18 cellular contexts compared by ENCODE assay signal in genomic region chr7:34844401-34844800, GRCh38.
A peak's percentile ranks its signal among the peaks of the same experiment; 100 is the strongest.
DNase-seq lines count a peak whose midpoint lies in the region; ATAC-seq and TF ChIP-seq lines count a peak whose summit lies in the region.
"Had no signal": no experiment of that assay in that cellular context is flagged by ENCODE, and none has a peak within 500 bp of the region (broad histone marks: within the 10 kb centered on the region; RNA-seq: fewer than 3 reads in every experiment).

No MANE protein-coding gene starts in this region.

- TF ChIP-seq CTCF in glutamatergic neuron (IDR thresholded peaks at IDR 0.05; ENCODE audit: partially characterized antibody, unreplicated experiment) = no peak
- no peak for TF ChIP-seq CTCF in neural progenitor cell (IDR thresholded peaks at IDR 0.05)

- peaks cover 41% of the 10 kb centered on the region for H3K4me1 ChIP-seq in neural progenitor cell
- H3K4me1 ChIP-seq: HAP-1 had no signal

- no peaks in the 10 kb centered on the region for H3K9me3 ChIP-seq in neural progenitor cell (ENCODE audit: low read depth)
- H3K9me3 ChIP-seq: A549, Caco-2, HAP-1 had no signal

- no peaks in the 10 kb centered on the region for H3K27me3 ChIP-seq in neural progenitor cell

- H3K4me1 Mint-ChIP-seq in glutamatergic neuron (ENCODE audit: low read depth, unreplicated experiment) (peaks cover 19% of the 10 kb centered on the region), neural progenitor cell (peaks cover 58% of the 10 kb centered on the region)

- H3K27ac Mint-ChIP-seq in glutamatergic neuron (ENCODE audit: unreplicated experiment) (peak overlapping the region; percentile 44), neural progenitor cell (peak overlapping the region; percentile 59)
- H3K27ac Mint-ChIP-seq: CD4-positive, alpha-beta T cell had no signal

- H3K4me3 Mint-ChIP-seq in glutamatergic neuron (ENCODE audit: unreplicated experiment) = no peak overlapping the region
- H3K4me3 Mint-ChIP-seq in neural progenitor cell = no peak overlapping the region
- H3K4me3 Mint-ChIP-seq: CD4-positive, alpha-beta T cell had no signal

- ATAC-seq in GM18870 (IDR thresholded peaks at IDR 0.05; ENCODE audit: unreplicated experiment) = no peak
- ATAC-seq in GM18520 (IDR thresholded peaks at IDR 0.05; ENCODE audit: unreplicated experiment) = no peak
- ATAC-seq: A549 had no signal

- H3K36me3 Mint-ChIP-seq in glutamatergic neuron (ENCODE audit: unreplicated experiment) (no peaks in the 10 kb centered on the region), neural progenitor cell (no peaks in the 10 kb centered on the region)

- H3K27me3 Mint-ChIP-seq in glutamatergic neuron (ENCODE audit: unreplicated experiment) = no peaks in the 10 kb centered on the region
- H3K27me3 Mint-ChIP-seq in neural progenitor cell (ENCODE audit: insufficient read depth, low read depth) = peaks cover 9% of the 10 kb centered on the region

- H3K27ac ChIP-seq in neural progenitor cell = no peak overlapping the region
- H3K27ac ChIP-seq: 22Rv1, A549, C4-2B, GM23248, HL-60 had no signal

- no peak overlapping the region for H2AFZ ChIP-seq in neural progenitor cell (replicated peaks)
- H2AFZ ChIP-seq: GM23248 had no signal

- no peak overlapping the region for H3K4me2 ChIP-seq in neural progenitor cell
- H3K4me2 ChIP-seq: A549 had no signal

- DNase-seq in NCI-H82 (lab: John Stamatoyannopoulos, UW) (peak; percentile 18), NCI-H82 treated with DMSO at 0.1 percent for 48 hours (lab: John Stamatoyannopoulos, UW; ENCODE audit: unreplicated experiment) (no peak), glutamatergic neuron (no peak), neural progenitor cell (ENCODE audit: low spot score) (no peak), pons (ENCODE audit: low spot score) (no peak)
- DNase-seq: AML-193; Caco-2; CD4-positive, alpha-beta T cell; DMS79 treated with DMSO at 0.1 percent for 48 hours; GF-D8; GM23248 had no signal

- H3F3A ChIP-seq in neural progenitor cell (ENCODE audit: low read depth) = peaks cover 23% of the 10 kb centered on the region

- H3K79me2 ChIP-seq in neural progenitor cell (ENCODE audit: low read depth) = no peaks in the 10 kb centered on the region

- H3K9me3 Mint-ChIP-seq in glutamatergic neuron (ENCODE audit: unreplicated experiment) (no peaks in the 10 kb centered on the region), neural progenitor cell (peaks cover 2% of the 10 kb centered on the region)
- H3K9me3 Mint-ChIP-seq: CD4-positive, alpha-beta T cell had no signal

- no peaks in the 10 kb centered on the region for H4K20me1 ChIP-seq in neural progenitor cell (ENCODE audit: low read depth)

- H3K9ac ChIP-seq in neural progenitor cell = no peak overlapping the region
- H3K9ac ChIP-seq: GM23248 had no signal

- no peaks in the 10 kb centered on the region for H3K36me3 ChIP-seq in neural progenitor cell
- H3K36me3 ChIP-seq: HAP-1 had no signal

- no peak overlapping the region for H3K4me3 ChIP-seq in neural progenitor cell
- H3K4me3 ChIP-seq: A549, GM23248, HAP-1 had no signal
